9 cellular contexts compared by ENCODE assay signal in the genomic region with DNA sequence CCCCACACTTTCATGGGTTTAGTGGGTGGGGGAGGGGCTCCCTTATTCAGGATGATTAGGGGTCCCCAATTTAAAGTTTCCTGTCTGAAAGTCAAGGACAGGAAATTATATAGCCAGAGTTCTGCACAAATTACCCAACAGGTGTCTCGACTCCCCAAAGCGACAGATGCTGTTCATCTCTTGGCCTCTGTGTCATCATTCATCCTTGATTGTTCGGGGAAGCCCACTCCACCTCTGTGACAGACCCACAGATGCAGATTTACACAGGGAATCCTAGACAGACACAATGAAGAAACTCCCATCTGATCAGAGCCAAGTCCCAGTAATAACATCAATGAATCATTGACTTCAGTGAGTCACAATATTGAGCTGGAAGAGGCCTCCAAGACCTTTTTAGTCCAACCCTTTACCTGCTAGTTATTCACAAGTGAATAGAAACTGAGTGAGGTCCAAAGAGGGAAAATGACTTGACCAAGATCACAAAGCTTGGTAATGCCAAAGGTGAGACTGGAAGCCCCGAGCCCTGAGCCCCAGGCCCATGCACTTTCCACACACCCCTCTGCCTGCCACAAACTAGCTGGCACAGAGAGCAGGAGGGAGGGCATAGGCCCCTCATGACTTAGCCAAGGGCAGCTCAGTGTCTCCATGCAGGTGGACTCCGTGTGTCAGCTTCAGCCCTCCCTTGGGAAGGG. TPM values are rescaled to one million over a fixed set of nuclear protein-coding genes. Genes with fewer than 3 reads are reported as not detected.
DNase-seq lines count a peak whose midpoint lies in the region; ATAC-seq, FAIRE-seq and TF ChIP-seq lines count a peak whose summit lies in the region.
"Had no signal": no experiment of that assay in that cellular context is flagged by ENCODE, and none has a peak within 500 bp of the region (broad histone marks: within the 10 kb centered on the region; RNA-seq: fewer than 3 reads in every experiment).

No MANE protein-coding gene starts in this region.

- peaks cover 38 to 50% (median 47%) of the 10 kb centered on the region in 4 donors for H3K4me1 ChIP-seq in esophagus muscularis mucosa
- peaks cover 30 to 47% (median 35%) of the 10 kb centered on the region in 3 donors for H3K4me1 ChIP-seq in skeletal muscle tissue (ENCODE audit: control insufficient read depth in 3 of 3, insufficient read depth in 3 of 3, low read length in 3 of 3)

- no peak for TF ChIP-seq POLR2A in esophagus muscularis mucosa (IDR thresholded peaks at IDR 0.05; ENCODE audit: low read depth)

- H3K36me3 ChIP-seq in esophagus muscularis mucosa (peaks cover 0 to 7% (median 0%) of the 10 kb centered on the region in 4 donors), skeletal muscle tissue (ENCODE audit: control insufficient read depth in 3 of 3, insufficient read depth in 3 of 3, low read length in 3 of 3) (peaks cover 0 to 6% (median 2%) of the 10 kb centered on the region in 3 donors)

- no peak overlapping the region for H3K9ac ChIP-seq in skeletal muscle tissue (ENCODE audit: low read depth in 1 of 3, low read length in 3 of 3)

- H3K4me3 ChIP-seq in esophagus muscularis mucosa, result no peak overlapping the region
- no peak overlapping the region for H3K4me3 ChIP-seq in skeletal muscle tissue (ENCODE audit: low read length in 3 of 3)

- FAIRE-seq in RCC 7860 (lab: Jason Lieb, UNC), result peak; percentile 85
- FAIRE-seq: TTC549 had no signal

- DNase-seq in RCC 7860 (ENCODE audit: low spot score) (peak; percentile 79), esophagus muscularis mucosa (ENCODE audit: extremely low spot score) (peak; percentile 45), HuH-7.5 (ENCODE audit: low spot score) (no peak), SK-N-DZ (ENCODE audit: low spot score) (no peak)
- no peak for DNase-seq in effector CD8-positive, alpha-beta T cell (lab: John Stamatoyannopoulos, UW)

- TF ChIP-seq CTCF in GM12873 (IDR thresholded peaks at IDR 0.05; ENCODE audit: insufficient read depth, low read depth, low read length, missing control alignments) (peak; percentile 3), esophagus muscularis mucosa (IDR thresholded peaks at IDR 0.05) (no peak)

- H3K27me3 ChIP-seq in esophagus muscularis mucosa, result no peaks in the 10 kb centered on the region
- H3K27me3 ChIP-seq in skeletal muscle tissue (ENCODE audit: control insufficient read depth in 3 of 3, insufficient read depth in 3 of 3, low read length in 3 of 3), result no peaks in the 10 kb centered on the region

- 75% methylated on average over 5 of the region's 5 CpGs for WGBS in esophagus muscularis mucosa

- no peaks in the 10 kb centered on the region for H3K9me3 ChIP-seq in esophagus muscularis mucosa
- H3K9me3 ChIP-seq in skeletal muscle tissue (ENCODE audit: control insufficient read depth in 3 of 3, low read length in 3 of 3), result no peaks in the 10 kb centered on the region

- TF ChIP-seq EP300 in esophagus muscularis mucosa (IDR thresholded peaks at IDR 0.05), result no peak

- no peak for ATAC-seq in GM18861 (IDR thresholded peaks at IDR 0.05; ENCODE audit: unreplicated experiment)

- intact Hi-C loops in esophagus muscularis mucosa (cut with DNase I), result loop anchor here (5.0 kb wide), 1 partner anchor 110 kb away; no protein-coding TSS in a partner anchor

- H3K27ac ChIP-seq in esophagus muscularis mucosa (replicated peaks in 1 of 4) (peak overlapping the region; percentile 8 to 51 (median 50)), skeletal muscle tissue (ENCODE audit: low read depth, low read length) (peak overlapping the region; percentile 76)

RNA-seq across cellular contexts. Expression of a gene that starts 7.9 kb away (rescaled TPM):
- total RNA-seq in esophagus muscularis mucosa, result 100 to 1,000 TPM; 262 to 412 (median 301) TPM
- 72.5 TPM for total RNA-seq in skeletal muscle tissue
- polyA plus RNA-seq in SK-N-DZ (2014; cell fraction: cytosol; rRNA removed), result 256 and 265 TPM in 2 replicates
- 209 and 319 TPM in 2 replicates for polyA plus RNA-seq in SK-N-DZ (2014; cell fraction: nucleus; rRNA removed)

Comparison
In these comparisons a context has a peak if more than half of its experiments do, and no peak if none do; other contexts are left out.
1. DNase-seq: peak in RCC 7860 (single experiment) and esophagus muscularis mucosa (single experiment); none in effector CD8-positive, alpha-beta T cell (single experiment), HuH-7.5 (single experiment) and SK-N-DZ (single experiment).